Comparison of ENCODE assay signal across 25 cellular contexts in the genomic region with DNA sequence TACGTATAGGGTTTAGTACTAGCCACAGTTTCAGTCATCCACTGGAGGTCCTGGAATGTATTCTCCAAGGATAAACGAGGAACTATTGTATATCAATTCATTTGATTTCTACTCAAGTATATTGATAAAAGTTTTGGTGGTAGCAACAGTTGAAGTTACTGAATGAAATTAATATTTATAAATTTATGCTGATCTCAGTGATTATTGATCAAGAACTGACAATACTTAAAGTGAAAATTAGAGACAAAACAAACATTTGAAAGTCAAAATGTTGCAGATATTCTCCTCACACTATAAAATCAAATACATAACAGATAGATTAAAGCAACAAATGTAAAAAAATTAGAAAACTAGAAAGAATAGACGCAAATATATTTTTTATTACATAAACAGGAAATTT.
DNase-seq lines count a peak whose midpoint lies in the region; ATAC-seq, FAIRE-seq and TF ChIP-seq lines count a peak whose summit lies in the region.
"Had no signal": no experiment of that assay in that cellular context is flagged by ENCODE, and none has a peak within 500 bp of the region (broad histone marks: within the 10 kb centered on the region; RNA-seq: fewer than 3 reads in every experiment).

No MANE protein-coding gene starts in this region.

- H2AK5ac ChIP-seq in IMR-90 (ENCODE audit: low read depth, low read length), result no peak overlapping the region
- no peak overlapping the region for H2AK5ac ChIP-seq in neuronal stem cell (ENCODE audit: low read depth, low read length)

- no peak overlapping the region for H2BK20ac ChIP-seq in IMR-90 (ENCODE audit: low read depth, low read length)

- H4K91ac ChIP-seq in IMR-90 (ENCODE audit: insufficient read depth, low read depth, low read length) (no peak overlapping the region), neuronal stem cell (ENCODE audit: low read depth, low read length, poor library complexity) (no peak overlapping the region)

- H3K4me2 ChIP-seq in IMR-90 (ENCODE audit: low read depth, low read length) (no peak overlapping the region), K562 (ENCODE audit: insufficient read depth, low read length) (no peak overlapping the region), neuronal stem cell (ENCODE audit: insufficient read depth, low read length, poor library complexity, severe bottlenecking) (no peak overlapping the region)
- H3K4me2 ChIP-seq: BLaER1 had no signal

- H3K56ac ChIP-seq in IMR-90 (ENCODE audit: extremely low read depth, insufficient read depth, low read length), result no peak overlapping the region

- no peak for TF ChIP-seq CTCF in IMR-90 (conservative IDR thresholded peaks at IDR 0.05; ENCODE audit: low read depth, low read length)
- no peak for TF ChIP-seq CTCF in K562 (IDR thresholded peaks at IDR 0.05 in 2 of 3, conservative IDR thresholded peaks at IDR 0.05 in 1 of 3; ENCODE audit: insufficient read depth in 2 of 3, low read depth in 1 of 3, low read length in 3 of 3)
- TF ChIP-seq CTCF in heart left ventricle (IDR thresholded peaks at IDR 0.05), result no peak

- H3K79me1 ChIP-seq in IMR-90 (ENCODE audit: low read depth in 1 of 2, low read length in 2 of 2) (no peaks in the 10 kb centered on the region), neuronal stem cell (ENCODE audit: low read depth, low read length) (no peaks in the 10 kb centered on the region)

- TF ChIP-seq EP300 in K562 (IDR thresholded peaks at IDR 0.05; ENCODE audit: low read length), result no peak

- H3K9me3 ChIP-seq in IMR-90 (ENCODE audit: control insufficient read depth, insufficient read depth, low read length), result no peaks in the 10 kb centered on the region
- no peaks in the 10 kb centered on the region for H3K9me3 ChIP-seq in K562 (replicated peaks; ENCODE audit: control insufficient read depth, insufficient read depth, low read depth, low read length)
- peaks cover 0 to 4% (median 0%) of the 10 kb centered on the region in 12 donors for H3K9me3 ChIP-seq in heart left ventricle
- no peaks in the 10 kb centered on the region for H3K9me3 ChIP-seq in neuronal stem cell (replicated peaks in 1 of 2; ENCODE audit: control insufficient read depth in 2 of 2, insufficient read depth in 1 of 2, low read depth in 1 of 2, low read length in 2 of 2)
- H3K9me3 ChIP-seq: BE2C, BLaER1 had no signal

- H3K4me1 ChIP-seq in IMR-90 (ENCODE audit: control insufficient read depth, insufficient read depth, low read length) (no peaks in the 10 kb centered on the region), K562 (replicated peaks in 1 of 2; ENCODE audit: control insufficient read depth in 2 of 2, insufficient read depth in 2 of 2, low read length in 2 of 2) (no peaks in the 10 kb centered on the region), heart left ventricle (no peaks in the 10 kb centered on the region), neuronal stem cell (ENCODE audit: control insufficient read depth in 2 of 2, insufficient read depth in 1 of 2, low read depth in 1 of 2, low read length in 2 of 2) (no peaks in the 10 kb centered on the region)
- H3K4me1 ChIP-seq: BE2C, BLaER1 had no signal

- ATAC-seq in IMR-90 (ENCODE audit: low read depth) (no peak), K562 (no peak), heart left ventricle (no peak)
- ATAC-seq: GM12878 had no signal

- H2BK120ac ChIP-seq in IMR-90 (ENCODE audit: low read depth, low read length), result no peak overlapping the region
- no peak overlapping the region for H2BK120ac ChIP-seq in neuronal stem cell (ENCODE audit: low read depth, low read length)

- H3K27me3 ChIP-seq in IMR-90 (ENCODE audit: control insufficient read depth, insufficient read depth, low read length) (no peaks in the 10 kb centered on the region), K562 (ENCODE audit: control insufficient read depth in 2 of 2, insufficient read depth in 2 of 2, low read length in 2 of 2) (no peaks in the 10 kb centered on the region; a peak in 1 of 5 replicates), heart left ventricle (no peaks in the 10 kb centered on the region), neuronal stem cell (ENCODE audit: control insufficient read depth in 3 of 3, insufficient read depth in 3 of 3, low read depth in 1 of 3, low read length in 3 of 3) (no peaks in the 10 kb centered on the region)
- H3K27me3 ChIP-seq: BE2C, BLaER1 had no signal

- H3K27ac ChIP-seq in IMR-90 (ENCODE audit: insufficient read depth, low read length) (no peak overlapping the region), K562 (ENCODE audit: extremely low read depth, low read depth, low read length) (no peak overlapping the region), heart left ventricle (no peak overlapping the region), neuronal stem cell (replicated peaks; ENCODE audit: low read length) (no peak overlapping the region)
- H3K27ac ChIP-seq: BLaER1 had no signal

- BruUV-seq in IMR-90 (replicated peaks; lab: Mats Ljungman, UMichigan) (no TSS peak), K562 (replicated peaks; lab: Mats Ljungman, UMichigan) (no TSS peak)

- CTCF ChIA-PET in IMR-90 (lab: Yijun Ruan, JAX) (no interaction called here), K562 (lab: Yijun Ruan, JAX; ENCODE audit: low intra/inter-chr PET ratio) (interaction anchor here (0.6 kb wide), 1 partner anchor 46 kb away, joined by 3 read pairs; no protein-coding TSS in a partner anchor)

- no peaks in the 10 kb centered on the region for H3K79me2 ChIP-seq in K562 (ENCODE audit: control insufficient read depth, insufficient read depth, low read length)

- FAIRE-seq in K562 (lab: Jason Lieb, UNC), result no peak
- peak; percentile 66 for FAIRE-seq in frontal cortex (lab: Jason Lieb, UNC)
- FAIRE-seq: A204.1, GM12878, GM12892, GM18507 had no signal

- dilution Hi-C loops in IMR-90 (cut with HindIII; ENCODE audit: low sequenced_read_pairs, unreplicated experiment), result no loop called here

- H3K4me3 ChIP-seq in IMR-90 (ENCODE audit: insufficient read depth, low read depth, low read length), result no peak overlapping the region
- H3K4me3 ChIP-seq in K562, result no peak overlapping the region
- no peak overlapping the region for H3K4me3 ChIP-seq in heart left ventricle
- H3K4me3 ChIP-seq in neuronal stem cell (ENCODE audit: low read length in 2 of 2), result no peak overlapping the region
- H3K4me3 ChIP-seq: BLaER1, GM12878 had no signal

- H3K9me1 ChIP-seq in IMR-90 (ENCODE audit: insufficient read depth, low read length), result no peaks in the 10 kb centered on the region
- no peaks in the 10 kb centered on the region for H3K9me1 ChIP-seq in K562 (ENCODE audit: control insufficient read depth, insufficient read depth, low read length)

- no peak overlapping the region for H4K8ac ChIP-seq in IMR-90 (ENCODE audit: low read depth in 2 of 2, low read length in 2 of 2)
- H4K8ac ChIP-seq in neuronal stem cell (ENCODE audit: low read depth, low read length), result no peak overlapping the region

- WGBS in IMR-90 (ENCODE audit: extremely low coverage in 2 of 2, insufficient read length in 1 of 2), 2 experiments, result no CpG with 5 or more reads among the region's 3 CpGs
- WGBS in K562 (ENCODE audit: insufficient coverage, low coverage, missing lambda C conversion rate), result 2% methylated on average over 3 of the region's 3 CpGs
- WGBS in heart left ventricle, 4 donors, result 55 to 86% (median 66%) methylated on average over 3 of the region's 3 CpGs
- no CpG with 5 or more reads among the region's 3 CpGs for WGBS in neuronal stem cell (ENCODE audit: extremely low coverage in 2 of 2, insufficient read length in 2 of 2, insufficient replicate concordance in 1 of 2), 2 donors

- H2BK12ac ChIP-seq in neuronal stem cell (ENCODE audit: low read length), result no peak overlapping the region

- in situ Hi-C loops in IMR-90 (cut with MboI; ENCODE audit: low sequenced_read_pairs) (no loop called here), K562 (cut with MboI) (no loop called here)

- H4K5ac ChIP-seq in IMR-90 (ENCODE audit: low read depth, low read length), result no peak overlapping the region

- no peaks in the 10 kb centered on the region for H3K36me3 ChIP-seq in IMR-90 (ENCODE audit: control insufficient read depth, insufficient read depth, low read length)
- no peaks in the 10 kb centered on the region for H3K36me3 ChIP-seq in K562 (ENCODE audit: control insufficient read depth, insufficient read depth, low read length)
- H3K36me3 ChIP-seq in heart left ventricle, result no peaks in the 10 kb centered on the region
- H3K36me3 ChIP-seq in neuronal stem cell (replicated peaks in 1 of 2; ENCODE audit: control insufficient read depth in 2 of 2, insufficient read depth in 2 of 2, low read length in 2 of 2), result no peaks in the 10 kb centered on the region
- H3K36me3 ChIP-seq: BE2C, BLaER1 had no signal

- H3K23ac ChIP-seq in IMR-90 (ENCODE audit: low read depth, low read length), result no peak overlapping the region
- H3K23ac ChIP-seq in neuronal stem cell (ENCODE audit: low read depth, low read length, poor library complexity), result no peak overlapping the region

- TF ChIP-seq RAD21 in IMR-90 (IDR thresholded peaks at IDR 0.05; ENCODE audit: low read length) (no peak), K562 (CRISPR knock-in tag; conservative IDR thresholded peaks at IDR 0.05 in 1 of 2, IDR thresholded peaks at IDR 0.05 in 1 of 2) (no peak)

- H2AK9ac ChIP-seq in IMR-90 (replicated peaks; ENCODE audit: low read depth, low read length, poor library complexity), result no peak overlapping the region

- no peak for DNase-seq in IMR-90
- no peak for DNase-seq in K562 (ENCODE audit: extremely low read depth in 1 of 4, low spot score in 3 of 4)
- no peak for DNase-seq in frontal cortex (ENCODE audit: low spot score in 2 of 2)
- no peak for DNase-seq in heart left ventricle
- no peak for DNase-seq in neuronal stem cell (ENCODE audit: low spot score)
- DNase-seq: 8988T; ACHN; BE2C; C1 segment of cervical spinal cord; CD4-positive, alpha-beta memory T cell; CD4-positive, CD25-positive, alpha-beta regulatory T cell; CD8-positive, alpha-beta memory T cell; COR-L47; DMS 273 treated with DMSO at 0.1 percent for 48 hours; DMS153; DMS53; DMS79; DND-41; EL; GDM1 had no signal

- H3K9ac ChIP-seq in IMR-90 (ENCODE audit: low read depth, low read length) (no peak overlapping the region), K562 (ENCODE audit: insufficient read depth in 1 of 2, low read depth in 2 of 2, low read length in 2 of 2) (no peak overlapping the region), neuronal stem cell (ENCODE audit: low read depth, low read length, poor library complexity) (no peak overlapping the region)
- H3K9ac ChIP-seq: BLaER1 had no signal

- intact Hi-C loops in IMR-90 (cut with micrococcal nuclease), result no loop called here
- intact Hi-C loops in K562 (cut with micrococcal nuclease), result no loop called here
- intact Hi-C loops in heart left ventricle (cut with DNase I), result loop anchor here in 1 of 10 donors (10.0 kb wide), 1 partner anchor 364 kb away; no protein-coding TSS in a partner anchor

- no peak for TF ChIP-seq POLR2A in IMR-90 (IDR thresholded peaks at IDR 0.05; ENCODE audit: low read depth, low read length)
- TF ChIP-seq POLR2A in K562 (conservative IDR thresholded peaks at IDR 0.05), result no peak
- no peak for TF ChIP-seq POLR2A in heart left ventricle (IDR thresholded peaks at IDR 0.05)

- H4K20me1 ChIP-seq in IMR-90 (ENCODE audit: insufficient read depth, low read length) (no peaks in the 10 kb centered on the region), K562 (replicated peaks; ENCODE audit: control insufficient read depth, insufficient read depth, low read length) (no peaks in the 10 kb centered on the region)
- H4K20me1 ChIP-seq: BLaER1 had no signal

- no peak overlapping the region for H2AFZ ChIP-seq in IMR-90 (replicated peaks; ENCODE audit: low read length, poor library complexity)
- H2AFZ ChIP-seq in K562 (ENCODE audit: low read depth, low read length), result no peak overlapping the region
- H2AFZ ChIP-seq in neuronal stem cell (ENCODE audit: low read length), result no peak overlapping the region

- H3K18ac ChIP-seq in IMR-90 (ENCODE audit: low read depth, low read length), result no peak overlapping the region
- no peak overlapping the region for H3K18ac ChIP-seq in neuronal stem cell (ENCODE audit: low read length)

- no peak overlapping the region for H2BK15ac ChIP-seq in IMR-90 (ENCODE audit: low read depth, low read length)
- no peak overlapping the region for H2BK15ac ChIP-seq in neuronal stem cell (ENCODE audit: low read length)

- POLR2A ChIA-PET in IMR-90 (lab: Charles Lee; ENCODE audit: unreplicated experiment) (no interaction called here), K562 (lab: Yijun Ruan, JAX) (no interaction called here)

- no peak overlapping the region for H2BK5ac ChIP-seq in IMR-90 (ENCODE audit: low read depth, low read length, poor library complexity, severe bottlenecking)
- H2BK5ac ChIP-seq in neuronal stem cell (ENCODE audit: low read length), result no peak overlapping the region

- H3K4ac ChIP-seq in IMR-90 (ENCODE audit: low read depth, low read length) (no peak overlapping the region), neuronal stem cell (ENCODE audit: low read length) (no peak overlapping the region)

- H3K14ac ChIP-seq in IMR-90 (replicated peaks; ENCODE audit: low read depth, low read length), result no peak overlapping the region
- H3K14ac ChIP-seq in neuronal stem cell (ENCODE audit: low read length), result no peak overlapping the region
